Comparison of ENCODE assay signal across 19 cellular contexts in the genomic region with DNA sequence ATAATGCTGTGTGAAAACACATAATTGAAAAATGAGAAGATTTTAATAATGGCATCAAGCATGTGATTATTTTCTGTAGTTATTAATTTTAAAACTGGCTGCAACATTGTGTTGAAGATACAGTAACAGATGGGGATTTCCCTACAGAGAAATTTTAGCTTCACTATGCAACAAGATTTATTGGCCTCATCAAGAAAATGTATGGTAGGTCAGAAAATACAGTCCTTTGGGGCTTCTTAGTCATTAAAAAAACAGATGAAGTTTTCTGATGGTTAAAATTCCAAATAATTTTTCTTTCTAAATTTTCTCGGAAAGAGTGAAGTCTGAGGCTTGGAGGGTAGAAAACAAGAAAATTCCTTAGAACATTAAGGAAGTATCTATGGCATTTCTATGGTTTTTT.
A peak's percentile ranks its signal among the peaks of the same experiment; 100 is the strongest.
DNase-seq lines count a peak whose midpoint lies in the region; ATAC-seq and FAIRE-seq lines count a peak whose summit lies in the region.
"Had no signal": no experiment of that assay in that cellular context is flagged by ENCODE, and none has a peak within 500 bp of the region (broad histone marks: within the 10 kb centered on the region; RNA-seq: fewer than 3 reads in every experiment).

No MANE protein-coding gene starts in this region.

- no peak overlapping the region for H3K27ac Mint-ChIP-seq in activated T-cell treated with anti-CD3 and anti-CD28 coated beads, Interleukin-2, amount 50 U/mL, for 72 hours
- H3K27ac Mint-ChIP-seq: CD4-positive, alpha-beta memory T cell had no signal

- ATAC-seq in activated T-cell treated with anti-CD3 and anti-CD28 coated beads, Interleukin-2, amount 50 U/mL, for 72 hours (replicated peaks in 1 of 2) = no peak
- ATAC-seq: Right ventricle myocardium inferior had no signal

- DNase-seq in brain pericyte (ENCODE audit: low read depth, low spot score) (peak; percentile 15), glomerular visceral epithelial cell (ENCODE audit: extremely low spot score) (peak; percentile 9), T-helper 1 cell (no peak), DMS 273 (lab: John Stamatoyannopoulos, UW; ENCODE audit: unreplicated experiment) (no peak), GOT3 (lab: John Stamatoyannopoulos, UW) (no peak)
- DNase-seq in activated T-cell treated with anti-CD3 and anti-CD28 coated beads, Interleukin-2, amount 50 U/mL, for 72 hours = no peak
- DNase-seq: Calu3; CD4-positive, alpha-beta memory T cell; Kasumi-1; NCI-H1417; NCI-H1694 treated with DMSO at 0.1 percent for 48 hours; NCI-H2081 treated with DMSO at 0.1 percent for 48 hours; NCI-H2171 treated with DMSO at 0.1 percent for 48 hours; NCI-H524 treated with DMSO at 0.1 percent for 48 hours; OCI-M1 had no signal

- H3K27me3 Mint-ChIP-seq in activated T-cell treated with anti-CD3 and anti-CD28 coated beads, Interleukin-2, amount 50 U/mL, for 72 hours (ENCODE audit: low read depth) = no peaks in the 10 kb centered on the region
- H3K27me3 Mint-ChIP-seq: CD4-positive, alpha-beta memory T cell had no signal

- H3K9me3 Mint-ChIP-seq in activated T-cell treated with anti-CD3 and anti-CD28 coated beads, Interleukin-2, amount 50 U/mL, for 72 hours = peaks cover 1 to 2% of the 10 kb centered on the region in 2 donors

- no peaks in the 10 kb centered on the region for H3K36me3 Mint-ChIP-seq in activated T-cell treated with anti-CD3 and anti-CD28 coated beads, Interleukin-2, amount 50 U/mL, for 72 hours (ENCODE audit: insufficient read depth in 2 of 2)
- H3K36me3 Mint-ChIP-seq: CD4-positive, alpha-beta memory T cell had no signal

- H3K4me1 Mint-ChIP-seq in activated T-cell treated with anti-CD3 and anti-CD28 coated beads, Interleukin-2, amount 50 U/mL, for 72 hours (ENCODE audit: low read depth) = no peaks in the 10 kb centered on the region
- H3K4me1 Mint-ChIP-seq: CD4-positive, alpha-beta memory T cell had no signal

- H3K4me3 Mint-ChIP-seq in activated T-cell treated with anti-CD3 and anti-CD28 coated beads, Interleukin-2, amount 50 U/mL, for 72 hours = no peak overlapping the region
- H3K4me3 Mint-ChIP-seq: CD4-positive, alpha-beta memory T cell had no signal

- FAIRE-seq in G401.6 (lab: Jason Lieb, UNC) = peak; percentile 100
- FAIRE-seq: GM19239, H54 had no signal

Comparison
In these comparisons a context has a peak if more than half of its experiments do, and no peak if none do; other contexts are left out.
1. DNase-seq: peak in brain pericyte (single experiment) and glomerular visceral epithelial cell (single experiment); none in T-helper 1 cell (0 of 5), activated T-cell treated with anti-CD3 and anti-CD28 coated beads, Interleukin-2, amount 50 U/mL, for 72 hours (0 of 2), DMS 273 (single experiment) and GOT3 (single experiment).